Comparison of ENCODE assay signal across 1 cellular context in genomic region chr5:72474117-72474915, GRCh38.
TF ChIP-seq lines count a peak whose summit lies in the region.

No MANE protein-coding gene starts in this region.

TF ChIP-seq in GM12878, 131 proteins besides CTCF, POLR2A, EP300 and RAD21 (continued from another document and continues in another):
- TF ChIP-seq RELB (IDR thresholded peaks at IDR 0.05; ENCODE audit: low read depth) (peak; percentile 69; the same call in 1 of the 2 replicates), CREM (IDR thresholded peaks at IDR 0.05; ENCODE audit: low read depth) (0 out of 2 replicates have a peak, but pooled peaks have one; percentile 21), USF2 (IDR thresholded peaks at IDR 0.05; ENCODE audit: borderline replicate concordance, low read depth, low read length) (no peak), NR2C1 (IDR thresholded peaks at IDR 0.05) (peak; percentile 49), ZSCAN29 (IDR thresholded peaks at IDR 0.05) (no peak), MAX (IDR thresholded peaks at IDR 0.05; ENCODE audit: low read depth, low read length) (0 out of 2 replicates have a peak, but pooled peaks have one; percentile 34), WRNIP1 (IDR thresholded peaks at IDR 0.05; ENCODE audit: borderline replicate concordance, low read depth, low read length) (no peak), HDGF (IDR thresholded peaks at IDR 0.05) (no peak), NR2C2 (IDR thresholded peaks at IDR 0.05; ENCODE audit: borderline replicate concordance, control insufficient read depth, insufficient read length, low read depth) (no peak), RB1 (IDR thresholded peaks at IDR 0.05; ENCODE audit: borderline replicate concordance) (no peak), KDM1A (IDR thresholded peaks at IDR 0.05; ENCODE audit: borderline replicate concordance) (no peak), JUND (IDR thresholded peaks at IDR 0.05; ENCODE audit: low read depth, low read length) (no peak), IKZF1 (conservative IDR thresholded peaks at IDR 0.05) (peak; percentile 59; the same call in 1 of the 2 replicates), KAT2A (conservative IDR thresholded peaks at IDR 0.05; ENCODE audit: control insufficient read depth, low read depth, low read length) (no peak), TCF3 (IDR thresholded peaks at IDR 0.05; ENCODE audit: borderline replicate concordance, insufficient read depth, low read depth, low read length) (no peak), MEF2A (IDR thresholded peaks at IDR 0.05; ENCODE audit: insufficient read depth, low read depth, low read length) (no peak), E4F1 (IDR thresholded peaks at IDR 0.05; ENCODE audit: borderline replicate concordance, partially characterized antibody) (no peak), POU2F2 (IDR thresholded peaks at IDR 0.05; ENCODE audit: borderline replicate concordance, low read depth, low read length) (no peak), ZBTB4 (CRISPR knock-in tag; IDR thresholded peaks at IDR 0.05) (no peak), BRCA1 (IDR thresholded peaks at IDR 0.05; ENCODE audit: low read depth, low read length) (no peak), STAT3 (IDR thresholded peaks at IDR 0.05; ENCODE audit: low read depth, low read length) (0 out of 2 replicates have a peak, but pooled peaks have one; percentile 52), CEBPB (IDR thresholded peaks at IDR 0.05; ENCODE audit: borderline replicate concordance in 1 of 2, low read depth in 2 of 2, low read length in 2 of 2) (no peak), STAT1 (conservative IDR thresholded peaks at IDR 0.05) (no peak), RUNX3 (IDR thresholded peaks at IDR 0.05; ENCODE audit: low read length) (peak; percentile 71), GABPA (IDR thresholded peaks at IDR 0.05; ENCODE audit: low read depth) (no peak), NBN (IDR thresholded peaks at IDR 0.05) (0 out of 2 replicates have a peak, but pooled peaks have one; percentile 27), SMAD5 (IDR thresholded peaks at IDR 0.05; ENCODE audit: low read depth) (no peak), PAX5 (IDR thresholded peaks at IDR 0.05; ENCODE audit: borderline replicate concordance, low read depth, low read length) (no peak), HSF1 (IDR thresholded peaks at IDR 0.05; ENCODE audit: low read depth, low read length) (no peak), E2F4 (IDR thresholded peaks at IDR 0.05; ENCODE audit: low read depth, low read length) (no peak)
- TF ChIP-seq, protein P1, sequence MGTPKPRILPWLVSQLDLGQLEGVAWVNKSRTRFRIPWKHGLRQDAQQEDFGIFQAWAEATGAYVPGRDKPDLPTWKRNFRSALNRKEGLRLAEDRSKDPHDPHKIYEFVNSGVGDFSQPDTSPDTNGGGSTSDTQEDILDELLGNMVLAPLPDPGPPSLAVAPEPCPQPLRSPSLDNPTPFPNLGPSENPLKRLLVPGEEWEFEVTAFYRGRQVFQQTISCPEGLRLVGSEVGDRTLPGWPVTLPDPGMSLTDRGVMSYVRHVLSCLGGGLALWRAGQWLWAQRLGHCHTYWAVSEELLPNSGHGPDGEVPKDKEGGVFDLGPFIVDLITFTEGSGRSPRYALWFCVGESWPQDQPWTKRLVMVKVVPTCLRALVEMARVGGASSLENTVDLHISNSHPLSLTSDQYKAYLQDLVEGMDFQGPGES (IDR thresholded peaks at IDR 0.05), result no peak
- TF ChIP-seq, protein P2, sequence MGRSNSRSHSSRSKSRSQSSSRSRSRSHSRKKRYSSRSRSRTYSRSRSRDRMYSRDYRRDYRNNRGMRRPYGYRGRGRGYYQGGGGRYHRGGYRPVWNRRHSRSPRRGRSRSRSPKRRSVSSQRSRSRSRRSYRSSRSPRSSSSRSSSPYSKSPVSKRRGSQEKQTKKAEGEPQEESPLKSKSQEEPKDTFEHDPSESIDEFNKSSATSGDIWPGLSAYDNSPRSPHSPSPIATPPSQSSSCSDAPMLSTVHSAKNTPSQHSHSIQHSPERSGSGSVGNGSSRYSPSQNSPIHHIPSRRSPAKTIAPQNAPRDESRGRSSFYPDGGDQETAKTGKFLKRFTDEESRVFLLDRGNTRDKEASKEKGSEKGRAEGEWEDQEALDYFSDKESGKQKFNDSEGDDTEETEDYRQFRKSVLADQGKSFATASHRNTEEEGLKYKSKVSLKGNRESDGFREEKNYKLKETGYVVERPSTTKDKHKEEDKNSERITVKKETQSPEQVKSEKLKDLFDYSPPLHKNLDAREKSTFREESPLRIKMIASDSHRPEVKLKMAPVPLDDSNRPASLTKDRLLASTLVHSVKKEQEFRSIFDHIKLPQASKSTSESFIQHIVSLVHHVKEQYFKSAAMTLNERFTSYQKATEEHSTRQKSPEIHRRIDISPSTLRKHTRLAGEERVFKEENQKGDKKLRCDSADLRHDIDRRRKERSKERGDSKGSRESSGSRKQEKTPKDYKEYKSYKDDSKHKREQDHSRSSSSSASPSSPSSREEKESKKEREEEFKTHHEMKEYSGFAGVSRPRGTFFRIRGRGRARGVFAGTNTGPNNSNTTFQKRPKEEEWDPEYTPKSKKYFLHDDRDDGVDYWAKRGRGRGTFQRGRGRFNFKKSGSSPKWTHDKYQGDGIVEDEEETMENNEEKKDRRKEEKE (IDR thresholded peaks at IDR 0.05), result no peak
- TF ChIP-seq, protein P3, sequence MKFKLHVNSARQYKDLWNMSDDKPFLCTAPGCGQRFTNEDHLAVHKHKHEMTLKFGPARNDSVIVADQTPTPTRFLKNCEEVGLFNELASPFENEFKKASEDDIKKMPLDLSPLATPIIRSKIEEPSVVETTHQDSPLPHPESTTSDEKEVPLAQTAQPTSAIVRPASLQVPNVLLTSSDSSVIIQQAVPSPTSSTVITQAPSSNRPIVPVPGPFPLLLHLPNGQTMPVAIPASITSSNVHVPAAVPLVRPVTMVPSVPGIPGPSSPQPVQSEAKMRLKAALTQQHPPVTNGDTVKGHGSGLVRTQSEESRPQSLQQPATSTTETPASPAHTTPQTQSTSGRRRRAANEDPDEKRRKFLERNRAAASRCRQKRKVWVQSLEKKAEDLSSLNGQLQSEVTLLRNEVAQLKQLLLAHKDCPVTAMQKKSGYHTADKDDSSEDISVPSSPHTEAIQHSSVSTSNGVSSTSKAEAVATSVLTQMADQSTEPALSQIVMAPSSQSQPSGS (IDR thresholded peaks at IDR 0.05; ENCODE audit: low read length), result no peak
- TF ChIP-seq, protein P4, sequence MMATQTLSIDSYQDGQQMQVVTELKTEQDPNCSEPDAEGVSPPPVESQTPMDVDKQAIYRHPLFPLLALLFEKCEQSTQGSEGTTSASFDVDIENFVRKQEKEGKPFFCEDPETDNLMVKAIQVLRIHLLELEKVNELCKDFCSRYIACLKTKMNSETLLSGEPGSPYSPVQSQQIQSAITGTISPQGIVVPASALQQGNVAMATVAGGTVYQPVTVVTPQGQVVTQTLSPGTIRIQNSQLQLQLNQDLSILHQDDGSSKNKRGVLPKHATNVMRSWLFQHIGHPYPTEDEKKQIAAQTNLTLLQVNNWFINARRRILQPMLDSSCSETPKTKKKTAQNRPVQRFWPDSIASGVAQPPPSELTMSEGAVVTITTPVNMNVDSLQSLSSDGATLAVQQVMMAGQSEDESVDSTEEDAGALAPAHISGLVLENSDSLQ (IDR thresholded peaks at IDR 0.05), result no peak
